ENCODE assay signal across 9 cellular contexts in genomic region chr9:34633851-34634550, GRCh38. TPM values are rescaled to one million over a fixed set of nuclear protein-coding genes. Genes with fewer than 3 reads are reported as not detected.
DNase-seq lines count a peak whose midpoint lies in the region; ATAC-seq and TF ChIP-seq lines count a peak whose summit lies in the region.
"Had no signal": no experiment of that assay in that cellular context is flagged by ENCODE, and none has a peak within 500 bp of the region (broad histone marks: within the 10 kb centered on the region; RNA-seq: fewer than 3 reads in every experiment).

No MANE protein-coding gene starts in this region.

- POLR2A ChIA-PET in activated CD8-positive, alpha-beta T cell treated with anti-CD3 and anti-CD28 coated beads, Interleukin-2, amount 10 ng/mL, durations not matched to agents 7 days and 5 days (lab: Charles Lee): interaction anchor here (1.1 to 3.8 kb wide), 3 partner anchors 13 to 69 kb away, joined by 3 to 19 read pairs (median 11); partner anchors contain the start of genes DCTN3 and RPP25L

- intact Hi-C loops in mucosa of descending colon (cut with DNase I, micrococcal nuclease): no loop called here

- H3K4me1 ChIP-seq in endodermal cell (ENCODE audit: control insufficient read depth, insufficient read depth, low read length) (no peaks in the 10 kb centered on the region), mucosa of descending colon (ENCODE audit: low read depth) (peaks cover 24% of the 10 kb centered on the region)

- H3K27me3 ChIP-seq in endodermal cell (ENCODE audit: control insufficient read depth, insufficient read depth, low read length, poor library complexity, severe bottlenecking): peaks cover 34% of the 10 kb centered on the region

- no peaks in the 10 kb centered on the region for H3K9me3 ChIP-seq in endodermal cell (ENCODE audit: control insufficient read depth, low read length)
- no peaks in the 10 kb centered on the region for H3K9me3 ChIP-seq in mucosa of descending colon

- 22 to 56% methylated on average over 1 to 3 of the region's 3 CpGs for WGBS in endodermal cell (ENCODE audit: insufficient coverage in 1 of 2, insufficient read length in 1 of 2), 2 experiments

- TF ChIP-seq CTCF in endodermal cell (conservative IDR thresholded peaks at IDR 0.05): peak; percentile 96
- TF ChIP-seq CTCF in mucosa of descending colon (IDR thresholded peaks at IDR 0.05): peak; percentile 83

- H3K27ac Mint-ChIP-seq in activated CD8-positive, alpha-beta T cell treated with anti-CD3 and anti-CD28 coated beads, Interleukin-2, amount 10 ng/mL, durations not matched to agents 7 days and 5 days: no peak overlapping the region
- H3K27ac Mint-ChIP-seq in endodermal cell: no peak overlapping the region
- no peak overlapping the region for H3K27ac Mint-ChIP-seq in stimulated activated memory B cell treated with anti-CD40 and anti-IgM and Interleukin-4, amounts not matched to agents 10 μg/mL and 1 μg/mL and 100 μg/mL, for 72 hours
- H3K27ac Mint-ChIP-seq: activated naive CD4-positive, alpha-beta T cell treated with anti-CD3 and anti-CD28 coated beads, Interleukin-2, amount 50 U/mL, for 24 hours had no signal

- peaks cover 19% of the 10 kb centered on the region for H3K27me3 Mint-ChIP-seq in activated CD8-positive, alpha-beta T cell treated with anti-CD3 and anti-CD28 coated beads, Interleukin-2, amount 10 ng/mL, durations not matched to agents 7 days and 5 days (ENCODE audit: low read depth)
- peaks cover 50% of the 10 kb centered on the region for H3K27me3 Mint-ChIP-seq in endodermal cell (ENCODE audit: insufficient read depth)
- peaks cover 19% of the 10 kb centered on the region for H3K27me3 Mint-ChIP-seq in stimulated activated memory B cell treated with anti-CD40 and anti-IgM and Interleukin-4, amounts not matched to agents 10 μg/mL and 1 μg/mL and 100 μg/mL, for 72 hours

- DNase-seq in DMS153 (lab: John Stamatoyannopoulos, UW) (peak; percentile 12), NCI-H82 treated with DMSO at 0.1 percent for 48 hours (lab: John Stamatoyannopoulos, UW; ENCODE audit: unreplicated experiment) (peak; percentile 65), endodermal cell (peak; percentile 90), mucosa of descending colon (peak in 2 of 3 donors; percentile 71 to 79)
- peak; percentile 82 for DNase-seq in activated CD8-positive, alpha-beta T cell treated with anti-CD3 and anti-CD28 coated beads, Interleukin-2, amount 10 ng/mL, durations not matched to agents 7 days and 5 days

- H3K9ac ChIP-seq in endodermal cell (ENCODE audit: extremely low read depth, low read length, poor library complexity, severe bottlenecking): no peak overlapping the region

- no peaks in the 10 kb centered on the region for H3K36me3 ChIP-seq in endodermal cell (ENCODE audit: control insufficient read depth, insufficient read depth, low read length)
- H3K36me3 ChIP-seq in mucosa of descending colon (ENCODE audit: low read depth): no peaks in the 10 kb centered on the region

- ATAC-seq in HG02642 (IDR thresholded peaks at IDR 0.05; ENCODE audit: poor library complexity, unreplicated experiment) (peak; percentile 25), mucosa of descending colon (peak; percentile 35), GM21381 (IDR thresholded peaks at IDR 0.05; ENCODE audit: unreplicated experiment) (no peak)
- peak; percentile 22 for ATAC-seq in activated CD8-positive, alpha-beta T cell treated with anti-CD3 and anti-CD28 coated beads, Interleukin-2, amount 10 ng/mL, durations not matched to agents 7 days and 5 days
- ATAC-seq in stimulated activated memory B cell treated with anti-CD40 and anti-IgM and Interleukin-4, amounts not matched to agents 10 μg/mL and 1 μg/mL and 100 μg/mL, for 72 hours: peak; percentile 20

- H3K4me3 Mint-ChIP-seq in activated CD8-positive, alpha-beta T cell treated with anti-CD3 and anti-CD28 coated beads, Interleukin-2, amount 10 ng/mL, durations not matched to agents 7 days and 5 days: no peak overlapping the region
- no peak overlapping the region for H3K4me3 Mint-ChIP-seq in endodermal cell
- no peak overlapping the region for H3K4me3 Mint-ChIP-seq in stimulated activated memory B cell treated with anti-CD40 and anti-IgM and Interleukin-4, amounts not matched to agents 10 μg/mL and 1 μg/mL and 100 μg/mL, for 72 hours
- H3K4me3 Mint-ChIP-seq: activated naive CD4-positive, alpha-beta T cell treated with anti-CD3 and anti-CD28 coated beads, Interleukin-2, amount 50 U/mL, for 24 hours had no signal

- H3K27ac ChIP-seq in endodermal cell (ENCODE audit: low read depth, low read length): no peak overlapping the region

- H3K4me3 ChIP-seq in endodermal cell (ENCODE audit: low read length): no peak overlapping the region
- no peak overlapping the region for H3K4me3 ChIP-seq in mucosa of descending colon

- peaks cover 44% of the 10 kb centered on the region for H3K4me1 Mint-ChIP-seq in activated CD8-positive, alpha-beta T cell treated with anti-CD3 and anti-CD28 coated beads, Interleukin-2, amount 10 ng/mL, durations not matched to agents 7 days and 5 days (ENCODE audit: low read depth)
- H3K4me1 Mint-ChIP-seq in endodermal cell: peaks cover 28% of the 10 kb centered on the region
- peaks cover 42% of the 10 kb centered on the region for H3K4me1 Mint-ChIP-seq in stimulated activated memory B cell treated with anti-CD40 and anti-IgM and Interleukin-4, amounts not matched to agents 10 μg/mL and 1 μg/mL and 100 μg/mL, for 72 hours

- H3K36me3 Mint-ChIP-seq in activated CD8-positive, alpha-beta T cell treated with anti-CD3 and anti-CD28 coated beads, Interleukin-2, amount 10 ng/mL, durations not matched to agents 7 days and 5 days (ENCODE audit: low read depth): peaks cover 19% of the 10 kb centered on the region
- H3K36me3 Mint-ChIP-seq in endodermal cell (ENCODE audit: low read depth): peaks cover 11% of the 10 kb centered on the region
- peaks cover 11% of the 10 kb centered on the region for H3K36me3 Mint-ChIP-seq in stimulated activated memory B cell treated with anti-CD40 and anti-IgM and Interleukin-4, amounts not matched to agents 10 μg/mL and 1 μg/mL and 100 μg/mL, for 72 hours

- no peaks in the 10 kb centered on the region for H3K9me3 Mint-ChIP-seq in activated CD8-positive, alpha-beta T cell treated with anti-CD3 and anti-CD28 coated beads, Interleukin-2, amount 10 ng/mL, durations not matched to agents 7 days and 5 days (ENCODE audit: insufficient read depth)
- no peaks in the 10 kb centered on the region for H3K9me3 Mint-ChIP-seq in endodermal cell
- H3K9me3 Mint-ChIP-seq in stimulated activated memory B cell treated with anti-CD40 and anti-IgM and Interleukin-4, amounts not matched to agents 10 μg/mL and 1 μg/mL and 100 μg/mL, for 72 hours: no peaks in the 10 kb centered on the region
- H3K9me3 Mint-ChIP-seq: activated naive CD4-positive, alpha-beta T cell treated with anti-CD3 and anti-CD28 coated beads, Interleukin-2, amount 50 U/mL, for 24 hours had no signal

- CTCF ChIA-PET in activated CD8-positive, alpha-beta T cell treated with anti-CD3 and anti-CD28 coated beads, Interleukin-2, amount 10 ng/mL, durations not matched to agents 7 days and 5 days (lab: Charles Lee): interaction anchor here (0.7 to 9.0 kb wide), 21 partner anchors 11 to 356 kb away, joined by 3 to 171 read pairs (median 5); partner anchors contain the start of genes CCL27, DCTN3, DNAJB5 and ENHO

RNA-seq across cellular contexts. Expression of gene SIGMAR1, which starts 3.6 kb away (rescaled TPM):
- total RNA-seq in activated CD8-positive, alpha-beta T cell treated with anti-CD3 and anti-CD28 coated beads, Interleukin-2, amount 10 ng/mL, durations not matched to agents 7 days and 5 days: 10 to 100 TPM; 66.7 to 66.9 TPM
- 10 to 100 TPM; 49.1 to 49.4 TPM for total RNA-seq in endodermal cell
- polyA plus RNA-seq in endodermal cell (2013, experiment 1 of 2): 84.6 TPM
- 74.7 TPM for polyA plus RNA-seq in endodermal cell (2013, experiment 2 of 2)
- 10 to 100 TPM; 48.1 to 59.8 (median 49.6) TPM for total RNA-seq in mucosa of descending colon

RNA-seq across cellular contexts. Expression of gene ARID3C, which starts 5.1 kb away (rescaled TPM):
- total RNA-seq in activated CD8-positive, alpha-beta T cell treated with anti-CD3 and anti-CD28 coated beads, Interleukin-2, amount 10 ng/mL, durations not matched to agents 7 days and 5 days: under 1 TPM in 1 of 2 experiments, not detected in 1; 0.34 TPM
- total RNA-seq in endodermal cell: under 1 TPM; 0.31 to 0.80 TPM
- polyA plus RNA-seq in endodermal cell (2013, experiment 1 of 2): 0.14 TPM
- 0.83 TPM for polyA plus RNA-seq in endodermal cell (2013, experiment 2 of 2)
- not detected for total RNA-seq in mucosa of descending colon

RNA-seq across cellular contexts. Expression of gene GALT, which starts 12.5 kb away (rescaled TPM):
- total RNA-seq in activated CD8-positive, alpha-beta T cell treated with anti-CD3 and anti-CD28 coated beads, Interleukin-2, amount 10 ng/mL, durations not matched to agents 7 days and 5 days: 10 to 100 TPM; 79.1 to 83.9 TPM
- total RNA-seq in endodermal cell (10 to 100 TPM; 44.3 to 49.3 TPM), mucosa of descending colon (10 to 100 TPM; 42.0 to 85.6 (median 63.3) TPM)
- 59.2 TPM for polyA plus RNA-seq in endodermal cell (2013, experiment 1 of 2)
- 44.1 TPM for polyA plus RNA-seq in endodermal cell (2013, experiment 2 of 2)

RNA-seq across cellular contexts. Expression of gene DCTN3, which starts 13.7 kb away (rescaled TPM):
- 100 to 1,000 TPM; 134 to 140 TPM for total RNA-seq in activated CD8-positive, alpha-beta T cell treated with anti-CD3 and anti-CD28 coated beads, Interleukin-2, amount 10 ng/mL, durations not matched to agents 7 days and 5 days
- total RNA-seq in endodermal cell: 10 to 100 TPM; 51.9 to 53.6 TPM
- polyA plus RNA-seq in endodermal cell (2013, experiment 1 of 2): 117 TPM
- polyA plus RNA-seq in endodermal cell (2013, experiment 2 of 2): 113 TPM
- 10 to 100 TPM; 64.4 to 67.1 (median 64.7) TPM for total RNA-seq in mucosa of descending colon

RNA-seq across cellular contexts. Expression of gene IL11RA, which starts 18.0 kb away (rescaled TPM):
- 10 to 100 TPM; 33.0 to 38.8 TPM for total RNA-seq in activated CD8-positive, alpha-beta T cell treated with anti-CD3 and anti-CD28 coated beads, Interleukin-2, amount 10 ng/mL, durations not matched to agents 7 days and 5 days
- total RNA-seq in endodermal cell (10 to 100 TPM in 1 of 2 donors, 1 to 10 TPM in 1; 6.9 to 12.7 TPM), mucosa of descending colon (10 to 100 TPM; 18.8 to 57.4 (median 41.0) TPM)
- 26.2 TPM for polyA plus RNA-seq in endodermal cell (2013, experiment 1 of 2)
- 23.3 TPM for polyA plus RNA-seq in endodermal cell (2013, experiment 2 of 2)

Comparison
In these comparisons a context has a peak if more than half of its experiments do, and no peak if none do; other contexts are left out.
1. DNase-seq: peak in every context shown above with its lines; median percentile 90 in endodermal cell; 82 in activated CD8-positive, alpha-beta T cell treated with anti-CD3 and anti-CD28 coated beads, Interleukin-2, amount 10 ng/mL, durations not matched to agents 7 days and 5 days; 75 in mucosa of descending colon; 65 in NCI-H82 treated with DMSO at 0.1 percent for 48 hours; 12 in DMS153.